Comparison of ENCODE assay signal across 10 cellular contexts in the genomic region with DNA sequence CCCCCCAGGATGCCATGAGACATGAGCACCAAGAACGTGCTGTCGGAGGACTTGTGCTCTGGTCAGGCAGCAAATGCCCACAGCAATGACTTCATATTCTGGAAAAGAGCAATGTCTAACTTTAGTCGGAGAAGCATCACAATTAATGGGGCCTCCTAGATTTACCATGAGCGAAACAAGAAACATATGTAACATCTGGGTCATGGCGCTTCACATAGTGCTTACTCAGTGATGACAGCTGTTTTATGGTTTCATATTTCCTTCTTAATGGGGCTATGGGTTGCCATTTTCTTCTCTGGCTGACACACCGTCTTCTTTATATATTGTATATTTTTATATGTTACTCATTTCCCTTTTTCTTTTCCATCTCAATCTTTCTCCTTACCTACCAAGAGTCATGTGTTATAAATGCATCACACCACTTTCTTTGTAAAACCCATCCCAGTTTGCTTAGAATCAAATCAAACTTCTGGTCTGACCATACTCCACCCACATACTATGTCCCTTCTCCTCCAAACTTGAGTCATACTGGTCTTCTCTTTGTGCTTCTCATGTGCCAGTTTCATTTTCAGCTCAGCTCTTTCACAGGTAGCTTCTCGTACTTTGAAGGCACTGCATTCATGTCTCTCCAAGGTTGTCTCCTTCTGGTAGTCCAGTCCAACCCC. TPM values are rescaled to one million over a fixed set of nuclear protein-coding genes. Genes with fewer than 3 reads are reported as not detected.
DNase-seq lines count a peak whose midpoint lies in the region; ATAC-seq lines count a peak whose summit lies in the region.
"Had no signal": no experiment of that assay in that cellular context is flagged by ENCODE, and none has a peak within 500 bp of the region (broad histone marks: within the 10 kb centered on the region; RNA-seq: fewer than 3 reads in every experiment).

No MANE protein-coding gene starts in this region.

- ATAC-seq in HG02678 (IDR thresholded peaks at IDR 0.05; ENCODE audit: unreplicated experiment) (peak; percentile 88), T-helper 17 cell (peak; percentile 81), sciatic nerve (no peak), Right ventricle myocardium superior (ENCODE audit: poor library complexity) (no peak)

- peak overlapping the region; percentile 80 for H3K27ac Mint-ChIP-seq in T-helper 17 cell

- peak; percentile 18 for DNase-seq in stimulated activated CD4-positive, alpha-beta T cell treated with anti-CD3 and anti-CD28 coated beads, Interleukin-4, amount 100 ng/mL, for 24 hours
- no peak for DNase-seq in stimulated activated CD4-positive, alpha-beta T cell treated with anti-CD3 and anti-CD28 coated beads, Interleukin-4, amount 100 ng/mL, for 4 hours
- DNase-seq in T-helper 17 cell (no peak), sciatic nerve (ENCODE audit: low spot score) (no peak), HuH-7 (ENCODE audit: low spot score) (no peak), NCI-H187 (lab: John Stamatoyannopoulos, UW) (no peak), Right ventricle myocardium superior (no peak)
- DNase-seq: cerebellar nuclear complex, NCI-H2029 treated with DMSO at 0.1 percent for 48 hours had no signal

- intact Hi-C loops in sciatic nerve (cut with DNase I): no loop called here
- intact Hi-C loops in Right ventricle myocardium superior (cut with DNase I): no loop called here

- H3K4me1 Mint-ChIP-seq in T-helper 17 cell: peaks cover 17% of the 10 kb centered on the region

- peak overlapping the region; percentile 56 for H3K4me3 Mint-ChIP-seq in T-helper 17 cell

- H3K36me3 Mint-ChIP-seq in T-helper 17 cell (ENCODE audit: low read depth): peaks cover 10% of the 10 kb centered on the region

- H3K27me3 Mint-ChIP-seq in T-helper 17 cell: no peaks in the 10 kb centered on the region

- no peaks in the 10 kb centered on the region for H3K9me3 ChIP-seq in T-helper 17 cell (ENCODE audit: control insufficient read depth, low read length, poor library complexity, severe bottlenecking)

RNA-seq across cellular contexts. Expression of a gene that starts 9.4 kb away (rescaled TPM):
- not detected for total RNA-seq in T-helper 17 cell
- 2.3 TPM for total RNA-seq in sciatic nerve
- total RNA-seq in Right ventricle myocardium superior: 0.27 TPM

Comparison
In these comparisons a context has a peak if more than half of its experiments do, and no peak if none do; other contexts are left out.
1. ATAC-seq: peak in HG02678 (single experiment) and T-helper 17 cell (single experiment); none in sciatic nerve (single experiment) and Right ventricle myocardium superior (single experiment).